Comparison of ENCODE assay signal across 21 cellular contexts in genomic region chr22:22786301-22787115, GRCh38.
DNase-seq lines count a peak whose midpoint lies in the region; ATAC-seq and TF ChIP-seq lines count a peak whose summit lies in the region.
"Had no signal": no experiment of that assay in that cellular context is flagged by ENCODE, and none has a peak within 500 bp of the region (broad histone marks: within the 10 kb centered on the region; RNA-seq: fewer than 3 reads in every experiment).

No MANE protein-coding gene starts in this region.

- no peak for ATAC-seq in CD4-positive, alpha-beta T cell (ENCODE audit: poor library complexity)
- no peak for ATAC-seq in HG03045 (IDR thresholded peaks at IDR 0.05; ENCODE audit: unreplicated experiment)
- no peak for ATAC-seq in GM21390 (IDR thresholded peaks at IDR 0.05; ENCODE audit: unreplicated experiment)
- ATAC-seq: activated T-helper 17 cell treated with anti-CD3 and anti-CD28 coated beads, Interleukin-2, amount 50 U/mL, for 72 hours; Panc1; upper lobe of right lung had no signal

- H3K4me3 ChIP-seq in DOHH2 (ENCODE audit: low read length) (peak overlapping the region; percentile 37; the same call in 1 of the 2 replicates), endodermal cell (ENCODE audit: low read length) (no peak overlapping the region), breast epithelium (no peak overlapping the region), PC-9 (no peak overlapping the region)
- H3K4me3 ChIP-seq: left ventricle myocardium inferior, upper lobe of right lung had no signal

- WGBS in endodermal cell (ENCODE audit: insufficient coverage in 1 of 2, insufficient read length in 1 of 2), 2 experiments, result 84 to 88% methylated on average over 12 to 18 of the region's 18 CpGs

- CTCF ChIA-PET in CD4-positive, alpha-beta T cell (lab: Charles Lee), result interaction anchor here (0.9 to 6.1 kb wide), 4 partner anchors 16 to 98 kb away, joined by 3 to 36 read pairs (median 14); no protein-coding TSS in a partner anchor
- CTCF ChIA-PET in PC-9 (lab: Charles Lee), result no interaction called here

- H4K20me1 ChIP-seq in DOHH2 (ENCODE audit: control insufficient read depth, insufficient read depth, low read depth, low read length) (no peaks in the 10 kb centered on the region), PC-9 (ENCODE audit: insufficient read depth) (no peaks in the 10 kb centered on the region)

- peak overlapping the region; percentile 85 for H3K27ac Mint-ChIP-seq in CD4-positive, alpha-beta T cell
- peak overlapping the region; percentile 81 for H3K27ac Mint-ChIP-seq in endodermal cell
- H3K27ac Mint-ChIP-seq: activated B cell treated with CpG ODN at 0.5 μM for 24 hours; activated T-helper 17 cell treated with anti-CD3 and anti-CD28 coated beads, Interleukin-2, amount 50 U/mL, for 72 hours; T-helper 2 cell treated with Interferon-gamma antibody and Interleukin-4, amounts not matched to agents 5 μg/mL and 100 μg/mL, for 36 hours had no signal

- no peaks in the 10 kb centered on the region for H3K9me3 Mint-ChIP-seq in CD4-positive, alpha-beta T cell
- no peaks in the 10 kb centered on the region for H3K9me3 Mint-ChIP-seq in endodermal cell
- H3K9me3 Mint-ChIP-seq: activated B cell treated with CpG ODN at 0.5 μM for 24 hours; activated T-helper 17 cell treated with anti-CD3 and anti-CD28 coated beads, Interleukin-2, amount 50 U/mL, for 72 hours; T-helper 2 cell treated with Interferon-gamma antibody and Interleukin-4, amounts not matched to agents 5 μg/mL and 100 μg/mL, for 36 hours had no signal

- peaks cover 16% of the 10 kb centered on the region for H3K79me2 ChIP-seq in DOHH2 (ENCODE audit: control insufficient read depth, low read length)
- H3K79me2 ChIP-seq in PC-9 (ENCODE audit: low read depth), result no peaks in the 10 kb centered on the region

- H3K4me3 Mint-ChIP-seq in CD4-positive, alpha-beta T cell, result no peak overlapping the region
- H3K4me3 Mint-ChIP-seq in endodermal cell, result peak overlapping the region; percentile 17
- H3K4me3 Mint-ChIP-seq: activated B cell treated with CpG ODN at 0.5 μM for 24 hours; activated T-helper 17 cell treated with anti-CD3 and anti-CD28 coated beads, Interleukin-2, amount 50 U/mL, for 72 hours; T-helper 2 cell treated with Interferon-gamma antibody and Interleukin-4, amounts not matched to agents 5 μg/mL and 100 μg/mL, for 36 hours had no signal

- BruUV-seq in PC-9 (replicated peaks; lab: Mats Ljungman, UMichigan), result no TSS peak

- POLR2A ChIA-PET in CD4-positive, alpha-beta T cell (lab: Charles Lee), result interaction anchor here (1.1 to 1.6 kb wide), 3 partner anchors 17 to 33 kb away, joined by 3 to 7 read pairs (median 5); no protein-coding TSS in a partner anchor
- POLR2A ChIA-PET in PC-9 (lab: Charles Lee; ENCODE audit: unreplicated experiment), result no interaction called here

- intact Hi-C loops in CD4-positive, alpha-beta T cell (cut with DNase I, micrococcal nuclease), result loop anchor here in 1 of 2 experiments (5.0 kb wide), 3 partner anchors 34 to 156 kb away; no protein-coding TSS in a partner anchor
- intact Hi-C loops in breast epithelium (cut with DNase I; ENCODE audit: low total_unique reads) (no loop called here), PC-9 (cut with micrococcal nuclease; ENCODE audit: unreplicated experiment) (no loop called here)

- TF ChIP-seq CTCF in CD4-positive, alpha-beta T cell (IDR thresholded peaks at IDR 0.05), result no peak
- TF ChIP-seq CTCF in DOHH2 (IDR thresholded peaks at IDR 0.05; ENCODE audit: low read depth, low read length, poor library complexity, severe bottlenecking) (no peak), endodermal cell (conservative IDR thresholded peaks at IDR 0.05) (no peak), breast epithelium (IDR thresholded peaks at IDR 0.05) (no peak), PC-9 (conservative IDR thresholded peaks at IDR 0.05) (no peak)

- H3K4me1 ChIP-seq in DOHH2 (ENCODE audit: control insufficient read depth, low read length), result peaks cover 61% of the 10 kb centered on the region
- peaks cover 16% of the 10 kb centered on the region for H3K4me1 ChIP-seq in endodermal cell (ENCODE audit: control insufficient read depth, insufficient read depth, low read length)
- H3K4me1 ChIP-seq in breast epithelium, result no peaks in the 10 kb centered on the region
- H3K4me1 ChIP-seq in PC-9 (replicated peaks; ENCODE audit: insufficient read depth), result no peaks in the 10 kb centered on the region
- H3K4me1 ChIP-seq: left ventricle myocardium inferior, upper lobe of right lung had no signal

- H3K9ac ChIP-seq in endodermal cell (ENCODE audit: extremely low read depth, low read length, poor library complexity, severe bottlenecking), result peak overlapping the region; percentile 4
- H3K9ac ChIP-seq: KMS-11 had no signal

- no peaks in the 10 kb centered on the region for H3K36me3 Mint-ChIP-seq in CD4-positive, alpha-beta T cell (ENCODE audit: low read depth)
- no peaks in the 10 kb centered on the region for H3K36me3 Mint-ChIP-seq in endodermal cell (ENCODE audit: low read depth)

- H3K4me2 ChIP-seq in DOHH2 (ENCODE audit: low read length), result peak overlapping the region; percentile 68
- no peak overlapping the region for H3K4me2 ChIP-seq in PC-9
- H3K4me2 ChIP-seq: KMS-11 had no signal

- no peak overlapping the region for H3K27ac ChIP-seq in CD4-positive, alpha-beta T cell (ENCODE audit: low read depth, low read length)
- H3K27ac ChIP-seq in DOHH2 (ENCODE audit: low read depth, low read length) (peak overlapping the region; percentile 99), endodermal cell (ENCODE audit: low read depth, low read length) (no peak overlapping the region), breast epithelium (no peak overlapping the region), PC-9 (no peak overlapping the region)
- H3K27ac ChIP-seq: C4-2B, KMS-11, left ventricle myocardium inferior, upper lobe of right lung had no signal

- H3F3A ChIP-seq in DOHH2 (ENCODE audit: control insufficient read depth, insufficient read depth), result peaks cover 20% of the 10 kb centered on the region
- no peaks in the 10 kb centered on the region for H3F3A ChIP-seq in PC-9 (ENCODE audit: insufficient read depth, low read depth)

- H3K4me1 Mint-ChIP-seq in CD4-positive, alpha-beta T cell (ENCODE audit: low read depth), result peaks cover 42% of the 10 kb centered on the region
- H3K4me1 Mint-ChIP-seq in endodermal cell, result peaks cover 31% of the 10 kb centered on the region
- H3K4me1 Mint-ChIP-seq: activated B cell treated with CpG ODN at 0.5 μM for 24 hours had no signal

- H3K9me2 ChIP-seq in DOHH2 (replicated peaks; ENCODE audit: control insufficient read depth, low read length), result no peaks in the 10 kb centered on the region
- no peaks in the 10 kb centered on the region for H3K9me2 ChIP-seq in PC-9 (ENCODE audit: insufficient read depth)

- DNase-seq in CD4-positive, alpha-beta T cell, result no peak
- DNase-seq in NCI-H345 (lab: John Stamatoyannopoulos, UW), result peak; percentile 55
- DNase-seq in endodermal cell, result no peak
- DNase-seq in breast epithelium (ENCODE audit: low spot score in 2 of 2), result no peak
- DNase-seq in PC-9, result no peak
- DNase-seq: ACHN; activated B cell treated with CpG ODN at 0.5 μM for 24 hours; HCEC 1CT; left ventricle myocardium inferior; NCI-H1105 treated with DMSO at 0.1 percent for 48 hours; NCI-H526 treated with DMSO at 0.1 percent for 48 hours; stimulated activated CD4-positive, alpha-beta T cell treated with anti-CD3 and anti-CD28 coated beads, Interleukin-1b, Interleukin-23, amount 100 ng/mL, for 48 hours; upper lobe of right lung had no signal

- no peaks in the 10 kb centered on the region for H3K9me3 ChIP-seq in CD4-positive, alpha-beta T cell (ENCODE audit: control insufficient read depth, low read length)
- H3K9me3 ChIP-seq in DOHH2 (ENCODE audit: control insufficient read depth, insufficient read depth, low read length) (no peaks in the 10 kb centered on the region), endodermal cell (ENCODE audit: control insufficient read depth, low read length) (no peaks in the 10 kb centered on the region), breast epithelium (no peaks in the 10 kb centered on the region), PC-9 (ENCODE audit: insufficient read depth, low read depth) (no peaks in the 10 kb centered on the region)
- H3K9me3 ChIP-seq: left ventricle myocardium inferior, upper lobe of right lung had no signal

- TF ChIP-seq POLR2A in breast epithelium (IDR thresholded peaks at IDR 0.05), result no peak

- H3K27me3 ChIP-seq in CD4-positive, alpha-beta T cell (ENCODE audit: control insufficient read depth, insufficient read depth, low read length), result no peaks in the 10 kb centered on the region
- H3K27me3 ChIP-seq in DOHH2 (ENCODE audit: control insufficient read depth, low read length) (no peaks in the 10 kb centered on the region), endodermal cell (ENCODE audit: control insufficient read depth, insufficient read depth, low read length, poor library complexity, severe bottlenecking) (peaks cover 25% of the 10 kb centered on the region), breast epithelium (peaks cover 0 to 8% of the 10 kb centered on the region in 2 donors), PC-9 (ENCODE audit: insufficient read depth, low read depth) (peaks cover 26% of the 10 kb centered on the region)

- H3K36me3 ChIP-seq in DOHH2 (ENCODE audit: control insufficient read depth, low read length) (no peaks in the 10 kb centered on the region; the same call in 1 of the 2 replicates), endodermal cell (ENCODE audit: control insufficient read depth, insufficient read depth, low read length) (no peaks in the 10 kb centered on the region), breast epithelium (no peaks in the 10 kb centered on the region), PC-9 (ENCODE audit: low read depth) (no peaks in the 10 kb centered on the region)
- H3K36me3 ChIP-seq: left ventricle myocardium inferior, upper lobe of right lung had no signal

- no peaks in the 10 kb centered on the region for H3K27me3 Mint-ChIP-seq in CD4-positive, alpha-beta T cell
- H3K27me3 Mint-ChIP-seq in endodermal cell (ENCODE audit: insufficient read depth), result peaks cover 58% of the 10 kb centered on the region

- H2AFZ ChIP-seq in PC-9, result no peak overlapping the region
